ENCODE assay signal across 18 cellular contexts in genomic region chr16:30380072-30380471, GRCh38. TPM values are rescaled to one million over a fixed set of nuclear protein-coding genes. Genes with fewer than 3 reads are reported as not detected.
A peak's percentile ranks its signal among the peaks of the same experiment; 100 is the strongest.
DNase-seq lines count a peak whose midpoint lies in the region; ATAC-seq and TF ChIP-seq lines count a peak whose summit lies in the region.
"Had no signal": no experiment of that assay in that cellular context is flagged by ENCODE, and none has a peak within 500 bp of the region (broad histone marks: within the 10 kb centered on the region; RNA-seq: fewer than 3 reads in every experiment).

No MANE protein-coding gene starts in this region.

- H3K4me3 ChIP-seq in neural progenitor cell (no peak overlapping the region), SJCRH30 (no peak overlapping the region)

- H3K4me3 Mint-ChIP-seq in activated CD4-positive, alpha-beta T cell treated with anti-CD3 and anti-CD28 coated beads, Interleukin-2, amount 10 ng/mL, durations not matched to agents 24 days and 14 days, result peak overlapping the region; percentile 99
- peak overlapping the region; percentile 93 for H3K4me3 Mint-ChIP-seq in activated naive CD8-positive, alpha-beta T cell treated with anti-CD3 and anti-CD28 coated beads, Interleukin-2, amount 10 ng/mL, durations not matched to agents 7 days and 5 days
- peak overlapping the region; percentile 95 for H3K4me3 Mint-ChIP-seq in neural progenitor cell

- H3K27ac Mint-ChIP-seq in activated CD4-positive, alpha-beta T cell treated with anti-CD3 and anti-CD28 coated beads, Interleukin-2, amount 10 ng/mL, durations not matched to agents 24 days and 14 days, result peak overlapping the region; percentile 100
- H3K27ac Mint-ChIP-seq in activated naive CD8-positive, alpha-beta T cell treated with anti-CD3 and anti-CD28 coated beads, Interleukin-2, amount 10 ng/mL, durations not matched to agents 7 days and 5 days, result peak overlapping the region; percentile 98
- no peak overlapping the region for H3K27ac Mint-ChIP-seq in neural progenitor cell

- H3K4me1 ChIP-seq in neural progenitor cell, result peaks cover 17% of the 10 kb centered on the region
- peaks cover 19% of the 10 kb centered on the region for H3K4me1 ChIP-seq in SJCRH30

- H3K4me1 Mint-ChIP-seq in activated CD4-positive, alpha-beta T cell treated with anti-CD3 and anti-CD28 coated beads, Interleukin-2, amount 10 ng/mL, durations not matched to agents 24 days and 14 days, result peaks cover 48% of the 10 kb centered on the region
- peaks cover 37% of the 10 kb centered on the region for H3K4me1 Mint-ChIP-seq in activated naive CD8-positive, alpha-beta T cell treated with anti-CD3 and anti-CD28 coated beads, Interleukin-2, amount 10 ng/mL, durations not matched to agents 7 days and 5 days
- H3K4me1 Mint-ChIP-seq in neural progenitor cell, result peaks cover 33% of the 10 kb centered on the region

- no peak for TF ChIP-seq CTCF in neural progenitor cell (IDR thresholded peaks at IDR 0.05)
- TF ChIP-seq CTCF in GM20000 (IDR thresholded peaks at IDR 0.05; ENCODE audit: extremely low read depth, missing control alignments), result no peak

- no peak overlapping the region for H3K9ac ChIP-seq in neural progenitor cell

- DNase-seq in activated CD4-positive, alpha-beta T cell treated with anti-CD3 and anti-CD28 coated beads, Interleukin-2, amount 10 ng/mL, durations not matched to agents 24 days and 14 days, result peak; percentile 60
- DNase-seq in activated CD4-positive, alpha-beta T cell treated with anti-CD3 and anti-CD28 coated beads for 48 hours, result no peak
- DNase-seq in activated naive CD8-positive, alpha-beta T cell treated with anti-CD3 and anti-CD28 coated beads, Interleukin-2, amount 10 ng/mL, durations not matched to agents 7 days and 5 days, result no peak
- DNase-seq in neural progenitor cell (ENCODE audit: low spot score) (no peak), GM20000 (ENCODE audit: low spot score) (no peak), SJCRH30 (no peak), NCI-H1417 (lab: John Stamatoyannopoulos, UW) (no peak)
- DNase-seq: activated gamma-delta T cell treated with Interleukin-2 at 50 U/mL for 16 hours, heart right ventricle, NCI-H146, NCI-H526 treated with DMSO at 0.1 percent for 48 hours, nucleus accumbens, SIG-M5, tibial artery had no signal

- peaks cover 16% of the 10 kb centered on the region for H3K79me2 ChIP-seq in neural progenitor cell (ENCODE audit: low read depth)

- H2AFZ ChIP-seq in neural progenitor cell (replicated peaks), result no peak overlapping the region

- H3K27me3 Mint-ChIP-seq in activated CD4-positive, alpha-beta T cell treated with anti-CD3 and anti-CD28 coated beads, Interleukin-2, amount 10 ng/mL, durations not matched to agents 24 days and 14 days, result no peaks in the 10 kb centered on the region
- H3K27me3 Mint-ChIP-seq in activated naive CD8-positive, alpha-beta T cell treated with anti-CD3 and anti-CD28 coated beads, Interleukin-2, amount 10 ng/mL, durations not matched to agents 7 days and 5 days, result no peaks in the 10 kb centered on the region
- H3K27me3 Mint-ChIP-seq in neural progenitor cell (ENCODE audit: insufficient read depth, low read depth), result no peaks in the 10 kb centered on the region

- peaks cover 20% of the 10 kb centered on the region for H3K36me3 Mint-ChIP-seq in activated CD4-positive, alpha-beta T cell treated with anti-CD3 and anti-CD28 coated beads, Interleukin-2, amount 10 ng/mL, durations not matched to agents 24 days and 14 days (ENCODE audit: low read depth)
- H3K36me3 Mint-ChIP-seq in activated naive CD8-positive, alpha-beta T cell treated with anti-CD3 and anti-CD28 coated beads, Interleukin-2, amount 10 ng/mL, durations not matched to agents 7 days and 5 days, result peaks cover 25% of the 10 kb centered on the region
- peaks cover 3% of the 10 kb centered on the region for H3K36me3 Mint-ChIP-seq in neural progenitor cell

- peaks cover 4% of the 10 kb centered on the region for H3K9me3 Mint-ChIP-seq in activated CD4-positive, alpha-beta T cell treated with anti-CD3 and anti-CD28 coated beads, Interleukin-2, amount 10 ng/mL, durations not matched to agents 24 days and 14 days
- H3K9me3 Mint-ChIP-seq in activated naive CD8-positive, alpha-beta T cell treated with anti-CD3 and anti-CD28 coated beads, Interleukin-2, amount 10 ng/mL, durations not matched to agents 7 days and 5 days, result no peaks in the 10 kb centered on the region
- H3K9me3 Mint-ChIP-seq in neural progenitor cell, result no peaks in the 10 kb centered on the region

- H3K9me3 ChIP-seq in KOPT-K1 (ENCODE audit: insufficient read depth, low read length, poor library complexity, severe bottlenecking) (no peaks in the 10 kb centered on the region), neural progenitor cell (ENCODE audit: low read depth) (no peaks in the 10 kb centered on the region), SJCRH30 (replicated peaks) (no peaks in the 10 kb centered on the region)
- H3K9me3 ChIP-seq: heart right ventricle, tibial artery had no signal

- peaks cover 27% of the 10 kb centered on the region for H3F3A ChIP-seq in neural progenitor cell (ENCODE audit: low read depth)

- H3K27ac ChIP-seq in KOPT-K1 (ENCODE audit: low read depth, low read length, poor library complexity, severe bottlenecking), result peak overlapping the region; percentile 98
- H3K27ac ChIP-seq in neural progenitor cell, result no peak overlapping the region
- no peak overlapping the region for H3K27ac ChIP-seq in SJCRH30

- H3K27me3 ChIP-seq in neural progenitor cell, result no peaks in the 10 kb centered on the region
- no peaks in the 10 kb centered on the region for H3K27me3 ChIP-seq in SJCRH30
- H3K27me3 ChIP-seq: heart right ventricle, tibial artery had no signal

- intact Hi-C loops in activated CD4-positive, alpha-beta T cell treated with anti-CD3 and anti-CD28 coated beads, Interleukin-2, amount 10 ng/mL, durations not matched to agents 24 days and 14 days (cut with micrococcal nuclease), result no loop called here

- H3K4me2 ChIP-seq in neural progenitor cell, result peak overlapping the region; percentile 79

- peaks cover 6% of the 10 kb centered on the region for H4K20me1 ChIP-seq in neural progenitor cell (ENCODE audit: low read depth)

- ATAC-seq in activated naive CD8-positive, alpha-beta T cell treated with anti-CD3 and anti-CD28 coated beads, Interleukin-2, amount 10 ng/mL, durations not matched to agents 7 days and 5 days (ENCODE audit: low read depth), result no peak
- ATAC-seq: heart right ventricle, left lobe of liver had no signal

- POLR2A ChIA-PET in activated naive CD8-positive, alpha-beta T cell treated with anti-CD3 and anti-CD28 coated beads, Interleukin-2, amount 10 ng/mL, durations not matched to agents 7 days and 5 days (lab: Charles Lee), result interaction anchor here (0.7 to 8.3 kb wide), 7 partner anchors 10 to 385 kb away, joined by 3 to 74 read pairs (median 3); partner anchors contain the start of genes HIRIP3, TBC1D10B, ZNF48 and ZNF771

- H3K36me3 ChIP-seq in KOPT-K1 (ENCODE audit: insufficient read depth, low read length) (peaks cover 29% of the 10 kb centered on the region), neural progenitor cell (no peaks in the 10 kb centered on the region), SJCRH30 (no peaks in the 10 kb centered on the region)
- H3K36me3 ChIP-seq: heart right ventricle, tibial artery had no signal

RNA-seq across cellular contexts. Expression of gene SEPTIN1, which starts 2.3 kb away (rescaled TPM):
- 162 and 163 TPM in 2 replicates for total RNA-seq in activated CD4-positive, alpha-beta T cell treated with anti-CD3 and anti-CD28 coated beads, Interleukin-2, amount 10 ng/mL, durations not matched to agents 24 days and 14 days
- total RNA-seq in activated naive CD8-positive, alpha-beta T cell treated with anti-CD3 and anti-CD28 coated beads, Interleukin-2, amount 10 ng/mL, durations not matched to agents 7 days and 5 days, result 100 to 1,000 TPM; 293 to 318 TPM
- total RNA-seq in neural progenitor cell (ENCODE audit: low replicate concordance), result 1.1 TPM in 1 of 2 replicates, not detected in the other
- total RNA-seq in SJCRH30 (2014; rRNA removed; shearing (Covaris generic)), result 0.23 and 0.45 TPM in 2 replicates
- total RNA-seq: cerebellum had no signal

RNA-seq across cellular contexts. Expression of gene MYL11, which starts 5.5 kb away (rescaled TPM):
- total RNA-seq in activated CD4-positive, alpha-beta T cell treated with anti-CD3 and anti-CD28 coated beads, Interleukin-2, amount 10 ng/mL, durations not matched to agents 24 days and 14 days, result 1.0 and 1.3 TPM in 2 replicates
- total RNA-seq in activated naive CD8-positive, alpha-beta T cell treated with anti-CD3 and anti-CD28 coated beads, Interleukin-2, amount 10 ng/mL, durations not matched to agents 7 days and 5 days, result 1 to 10 TPM in 1 of 2 experiments, not detected in 1; 1.7 TPM
- 0.68 and 4.1 TPM in 2 replicates for total RNA-seq in neural progenitor cell (ENCODE audit: low replicate concordance)
- total RNA-seq in SJCRH30 (2014; rRNA removed; shearing (Covaris generic)), result 10.8 and 13.1 TPM in 2 replicates
- total RNA-seq: A673, heart right ventricle, left lobe of liver had no signal

RNA-seq across cellular contexts. Expression of gene TBC1D10B, which starts 9.8 kb away (rescaled TPM):
- total RNA-seq in activated CD4-positive, alpha-beta T cell treated with anti-CD3 and anti-CD28 coated beads, Interleukin-2, amount 10 ng/mL, durations not matched to agents 24 days and 14 days, result 68.9 TPM in 2 replicates
- total RNA-seq in activated naive CD8-positive, alpha-beta T cell treated with anti-CD3 and anti-CD28 coated beads, Interleukin-2, amount 10 ng/mL, durations not matched to agents 7 days and 5 days, result 10 to 100 TPM; 63.6 to 69.8 TPM
- total RNA-seq in neural progenitor cell (ENCODE audit: low replicate concordance), result 8.2 and 23.4 TPM in 2 replicates
- 33.7 and 36.0 TPM in 2 replicates for total RNA-seq in SJCRH30 (2014; rRNA removed; shearing (Covaris generic))

RNA-seq across cellular contexts. Expression of gene ZNF48, which starts 15.1 kb away (rescaled TPM):
- total RNA-seq in activated CD4-positive, alpha-beta T cell treated with anti-CD3 and anti-CD28 coated beads, Interleukin-2, amount 10 ng/mL, durations not matched to agents 24 days and 14 days, result 16.5 and 18.3 TPM in 2 replicates
- total RNA-seq in activated naive CD8-positive, alpha-beta T cell treated with anti-CD3 and anti-CD28 coated beads, Interleukin-2, amount 10 ng/mL, durations not matched to agents 7 days and 5 days, result 10 to 100 TPM; 14.4 to 15.5 TPM
- total RNA-seq in neural progenitor cell (ENCODE audit: low replicate concordance), result 39.3 and 41.8 TPM in 2 replicates
- total RNA-seq in SJCRH30 (2014; rRNA removed; shearing (Covaris generic)), result 9.3 and 10.1 TPM in 2 replicates

RNA-seq across cellular contexts. Expression of gene CD2BP2, which starts 25.0 kb away (rescaled TPM):
- 80.5 and 93.2 TPM in 2 replicates for total RNA-seq in activated CD4-positive, alpha-beta T cell treated with anti-CD3 and anti-CD28 coated beads, Interleukin-2, amount 10 ng/mL, durations not matched to agents 24 days and 14 days
- total RNA-seq in activated naive CD8-positive, alpha-beta T cell treated with anti-CD3 and anti-CD28 coated beads, Interleukin-2, amount 10 ng/mL, durations not matched to agents 7 days and 5 days, result 10 to 100 TPM; 71.3 to 72.5 TPM
- total RNA-seq in neural progenitor cell (ENCODE audit: low replicate concordance), result 30.4 and 55.1 TPM in 2 replicates
- 52.2 and 52.3 TPM in 2 replicates for total RNA-seq in SJCRH30 (2014; rRNA removed; shearing (Covaris generic))

Comparison
In these comparisons a context has a peak if more than half of its experiments do, and no peak if none do; other contexts are left out.
1. RNA of gene SEPTIN1, which starts 2.3 kb away (total RNA-seq): 293 to 318 TPM in activated naive CD8-positive, alpha-beta T cell treated with anti-CD3 and anti-CD28 coated beads, Interleukin-2, amount 10 ng/mL, durations not matched to agents 7 days and 5 days and 162 to 163 TPM in activated CD4-positive, alpha-beta T cell treated with anti-CD3 and anti-CD28 coated beads, Interleukin-2, amount 10 ng/mL, durations not matched to agents 24 days and 14 days; 0.23 to 0.45 TPM in SJCRH30 and 1.1 TPM in neural progenitor cell; every median in the first group is over 10 times any median in the second.
2. Peak in every context shown above with its lines, with median percentiles within 50 percentile points of each other: H3K4me3 Mint-ChIP-seq.